ENCODE assay signal across 12 cellular contexts in genomic region chr20:64111841-64112641, GRCh38. TPM values are rescaled to one million over a fixed set of nuclear protein-coding genes. Genes with fewer than 3 reads are reported as not detected.
DNase-seq lines count a peak whose midpoint lies in the region; ATAC-seq, FAIRE-seq and TF ChIP-seq lines count a peak whose summit lies in the region.
"Had no signal": no experiment of that assay in that cellular context is flagged by ENCODE, and none has a peak within 500 bp of the region (broad histone marks: within the 10 kb centered on the region; RNA-seq: fewer than 3 reads in every experiment).

No MANE protein-coding gene starts in this region.

- TF ChIP-seq EP300 in HepG2 (IDR thresholded peaks at IDR 0.05; ENCODE audit: low read depth in 2 of 2, low read length in 2 of 2) = no peak
- no peak for TF ChIP-seq EP300 in HepG2 (CRISPR knock-in tag; IDR thresholded peaks at IDR 0.05; ENCODE audit: borderline replicate concordance)

- no TSS peak for BruUV-seq in HepG2 (replicated peaks; lab: Mats Ljungman, UMichigan)

- H3K4me3 ChIP-seq in heart right ventricle = no peak overlapping the region
- no peak overlapping the region for H3K4me3 ChIP-seq in WERI-Rb-1 (ENCODE audit: low read depth, low read length)
- no peak overlapping the region for H3K4me3 ChIP-seq in HepG2 (replicated peaks in 1 of 3; ENCODE audit: insufficient read depth in 1 of 3, low read depth in 2 of 3, low read length in 3 of 3)
- H3K4me3 ChIP-seq: colonic mucosa had no signal

- no peaks in the 10 kb centered on the region for H3K79me2 ChIP-seq in HepG2 (ENCODE audit: insufficient read depth, low read length)

- no peak overlapping the region for H3K4me2 ChIP-seq in HepG2 (ENCODE audit: low read depth, low read length)

- no peak overlapping the region for H3K9ac ChIP-seq in HepG2 (ENCODE audit: insufficient read depth, low read depth, low read length)

- H3K36me3 ChIP-seq in heart right ventricle (no peaks in the 10 kb centered on the region), WERI-Rb-1 (no peaks in the 10 kb centered on the region), HepG2 (replicated peaks in 1 of 2; ENCODE audit: control insufficient read depth in 1 of 2, insufficient read depth in 2 of 2, low read length in 2 of 2) (no peaks in the 10 kb centered on the region)
- H3K36me3 ChIP-seq: colonic mucosa had no signal

- no peak overlapping the region for H3K27ac ChIP-seq in heart right ventricle
- 0 out of 2 replicates have a peak overlapping the region, but pooled peaks have one; percentile 27 for H3K27ac ChIP-seq in WERI-Rb-1
- no peak overlapping the region for H3K27ac ChIP-seq in HepG2 (ENCODE audit: extremely low read length, insufficient read depth, low read length)
- H3K27ac ChIP-seq: colonic mucosa, VCaP had no signal

- H2AFZ ChIP-seq in HepG2 (ENCODE audit: low read length) = no peak overlapping the region

- peaks cover 5% of the 10 kb centered on the region; the same call in 1 of the 2 replicates for H4K20me1 ChIP-seq in HepG2 (ENCODE audit: insufficient read depth, low read length)

- H3K4me1 ChIP-seq in heart right ventricle = no peaks in the 10 kb centered on the region
- H3K4me1 ChIP-seq in HepG2 (ENCODE audit: insufficient read depth, low read length) = peaks cover 21% of the 10 kb centered on the region
- H3K4me1 ChIP-seq: colonic mucosa had no signal

- intact Hi-C loops in cardiac septum (cut with DNase I) (no loop called here), heart right ventricle (cut with DNase I) (no loop called here), HepG2 (cut with micrococcal nuclease; ENCODE audit: unreplicated experiment) (no loop called here)

- H3K27me3 ChIP-seq in heart right ventricle (peaks cover 0 to 9% (median 0%) of the 10 kb centered on the region in 7 donors), WERI-Rb-1 (ENCODE audit: insufficient read depth, low read depth, severe bottlenecking) (no peaks in the 10 kb centered on the region), HepG2 (ENCODE audit: control insufficient read depth in 1 of 2, insufficient read depth in 2 of 2, low read length in 2 of 2) (peaks cover 40 to 81% of the 10 kb centered on the region in 2 experiments)
- H3K27me3 ChIP-seq: colonic mucosa had no signal

- ATAC-seq in heart right ventricle (no peak), HepG2 (peak; percentile 17), GM18909 (IDR thresholded peaks at IDR 0.05; ENCODE audit: poor library complexity, unreplicated experiment) (no peak), GM21528 (IDR thresholded peaks at IDR 0.05; ENCODE audit: low FRiP score, unreplicated experiment) (no peak)

- WGBS in heart right ventricle, 2 donors = 77 to 83% methylated on average over 19 of the region's 19 CpGs
- WGBS in HepG2 (ENCODE audit: low lambda C conversion rate) = 22% methylated on average over 18 of the region's 19 CpGs

- TF ChIP-seq CTCF in heart right ventricle (IDR thresholded peaks at IDR 0.05) (no peak), WERI-Rb-1 (IDR thresholded peaks at IDR 0.05; ENCODE audit: low read depth, low read length) (no peak), HepG2 (CRISPR knock-in tag; IDR thresholded peaks at IDR 0.05) (no peak)

- FAIRE-seq in HepG2 (lab: Jason Lieb, UNC) = no peak

- CTCF ChIA-PET in HepG2 (lab: Yijun Ruan, JAX; ENCODE audit: low intra/inter-chr PET ratio, low total read pairs) = no interaction called here

- TF ChIP-seq RAD21 in HepG2 (CRISPR knock-in tag; IDR thresholded peaks at IDR 0.05) = no peak

- no peaks in the 10 kb centered on the region for H3K9me3 ChIP-seq in heart right ventricle
- no peaks in the 10 kb centered on the region for H3K9me3 ChIP-seq in WERI-Rb-1 (ENCODE audit: severe bottlenecking)
- no peaks in the 10 kb centered on the region for H3K9me3 ChIP-seq in HepG2 (ENCODE audit: low read length)
- H3K9me3 ChIP-seq: colonic mucosa had no signal

- in situ Hi-C loops in HepG2 (cut with HindIII; ENCODE audit: extremely low pct_ligation_motif_present, low pct_unique_long_range_greater_than_20kb) = no loop called here

- POLR2A ChIA-PET in HepG2 (lab: Yijun Ruan, JAX) = no interaction called here

- DNase-seq in cardiac septum (ENCODE audit: low spot score) (peak; percentile 71), heart right ventricle (no peak), WERI-Rb-1 (no peak), HepG2 (ENCODE audit: low spot score) (no peak), ureter (ENCODE audit: low spot score) (peak; percentile 22), cerebellar cortex (ENCODE audit: low spot score) (no peak)
- DNase-seq: colonic mucosa, NCI-H524 had no signal

- TF ChIP-seq POLR2A in HepG2 (IDR thresholded peaks at IDR 0.05; ENCODE audit: insufficient read depth in 1 of 2, low read depth in 2 of 2, low read length in 2 of 2) = no peak

RNA-seq across cellular contexts. Expression of gene NPBWR2, which starts 4.7 kb away (rescaled TPM):
- not detected for total RNA-seq in cardiac septum
- total RNA-seq in heart right ventricle = not detected
- polyA plus RNA-seq in heart right ventricle = not detected
- total RNA-seq in HepG2 (2016; rRNA removed; fragmentation: Illumina TruSeq; extraction: Trizol) = not detected in 2 replicates
- total RNA-seq in HepG2 (2016; cell fraction: cytosol; rRNA removed; fragmentation: Illumina TruSeq; extraction: Trizol; ENCODE audit: low read depth) = not detected in 2 replicates
- total RNA-seq in HepG2 (2016; cell fraction: insoluble cytoplasmic fraction; rRNA removed; fragmentation: Illumina TruSeq; extraction: Trizol) = not detected in 2 replicates
- total RNA-seq in HepG2 (2016; cell fraction: membrane; rRNA removed; fragmentation: Illumina TruSeq; extraction: Trizol) = not detected in 2 replicates
- not detected in 2 replicates for total RNA-seq in HepG2 (2016; cell fraction: nucleus; rRNA removed; fragmentation: Illumina TruSeq; extraction: Trizol)
- polyA plus RNA-seq in HepG2 (2011; rRNA removed) = not detected in 2 replicates
- not detected in 2 replicates for polyA plus RNA-seq in HepG2 (2011; cell fraction: cytosol; rRNA removed)
- polyA plus RNA-seq in HepG2 (2011; cell fraction: nucleus; rRNA removed) = not detected in 2 replicates
- polyA plus RNA-seq in HepG2 (2012) = not detected in 2 replicates
- not detected in 2 replicates for polyA plus RNA-seq in HepG2 (2016; cell fraction: cytosol; fragmentation: Illumina TruSeq; extraction: Trizol; ENCODE audit: low read depth)
- not detected in 2 replicates for polyA plus RNA-seq in HepG2 (2016; cell fraction: insoluble cytoplasmic fraction; fragmentation: Illumina TruSeq; extraction: Trizol; ENCODE audit: low read depth)
- not detected in 2 replicates for polyA plus RNA-seq in HepG2 (2016; cell fraction: membrane; fragmentation: Illumina TruSeq; extraction: Trizol; ENCODE audit: low read depth)
- polyA plus RNA-seq in HepG2 (2016; cell fraction: nucleus; fragmentation: Illumina TruSeq; extraction: Trizol; ENCODE audit: insufficient read depth, low read depth) = not detected in 2 replicates
- polyA minus RNA-seq in HepG2 (2011; rRNA and poly(A)+ RNA removed; ENCODE audit: low replicate concordance) = not detected in 2 replicates
- polyA minus RNA-seq in HepG2 (2011; cell fraction: cytosol; rRNA and poly(A)+ RNA removed) = not detected in 2 replicates
- not detected in 2 replicates for polyA minus RNA-seq in HepG2 (2011; cell fraction: nucleus; rRNA and poly(A)+ RNA removed)
- not detected for total RNA-seq in ureter
- total RNA-seq: colonic mucosa had no signal
- polyA plus RNA-seq: BJ had no signal

RNA-seq across cellular contexts. Expression of gene LKAAEAR1, which starts 27.8 kb away (rescaled TPM):
- total RNA-seq in cardiac septum (not detected), heart right ventricle (not detected), HepG2 (2016; rRNA removed; fragmentation: Illumina TruSeq; extraction: Trizol) (not detected in 2 replicates), ureter (not detected)
- polyA plus RNA-seq in heart right ventricle (under 1 TPM in 1 of 2 donors, not detected in 1; 0.12 TPM), HepG2 (2011; rRNA removed) (not detected in 2 replicates)
- 0.51 TPM in 1 of 2 replicates, not detected in the other for total RNA-seq in HepG2 (2016; cell fraction: cytosol; rRNA removed; fragmentation: Illumina TruSeq; extraction: Trizol; ENCODE audit: low read depth)
- total RNA-seq in HepG2 (2016; cell fraction: insoluble cytoplasmic fraction; rRNA removed; fragmentation: Illumina TruSeq; extraction: Trizol) = 0.15 TPM in 1 of 2 replicates, not detected in the other
- 0.22 TPM in 1 of 2 replicates, not detected in the other for total RNA-seq in HepG2 (2016; cell fraction: membrane; rRNA removed; fragmentation: Illumina TruSeq; extraction: Trizol)
- not detected in 2 replicates for total RNA-seq in HepG2 (2016; cell fraction: nucleus; rRNA removed; fragmentation: Illumina TruSeq; extraction: Trizol)
- not detected in 2 replicates for polyA plus RNA-seq in HepG2 (2011; cell fraction: cytosol; rRNA removed)
- polyA plus RNA-seq in HepG2 (2011; cell fraction: nucleus; rRNA removed) = not detected in 2 replicates
- polyA plus RNA-seq in HepG2 (2012) = not detected in 2 replicates
- polyA plus RNA-seq in HepG2 (2016; cell fraction: cytosol; fragmentation: Illumina TruSeq; extraction: Trizol; ENCODE audit: low read depth) = 0.41 and 0.44 TPM in 2 replicates
- not detected in 2 replicates for polyA plus RNA-seq in HepG2 (2016; cell fraction: insoluble cytoplasmic fraction; fragmentation: Illumina TruSeq; extraction: Trizol; ENCODE audit: low read depth)
- polyA plus RNA-seq in HepG2 (2016; cell fraction: membrane; fragmentation: Illumina TruSeq; extraction: Trizol; ENCODE audit: low read depth) = not detected in 2 replicates
- not detected in 2 replicates for polyA plus RNA-seq in HepG2 (2016; cell fraction: nucleus; fragmentation: Illumina TruSeq; extraction: Trizol; ENCODE audit: insufficient read depth, low read depth)
- not detected in 2 replicates for polyA minus RNA-seq in HepG2 (2011; rRNA and poly(A)+ RNA removed; ENCODE audit: low replicate concordance)
- not detected in 2 replicates for polyA minus RNA-seq in HepG2 (2011; cell fraction: cytosol; rRNA and poly(A)+ RNA removed)
- polyA minus RNA-seq in HepG2 (2011; cell fraction: nucleus; rRNA and poly(A)+ RNA removed) = not detected in 2 replicates
- total RNA-seq: colonic mucosa had no signal
- polyA plus RNA-seq: BJ had no signal

RNA-seq across cellular contexts. Expression of gene OPRL1, which starts 32.2 kb away (rescaled TPM):
- total RNA-seq in cardiac septum (0.48 TPM), heart right ventricle (1 to 10 TPM in 1 of 10 donors, under 1 TPM in 9; 0.27 to 1.3 (median 0.42) TPM), HepG2 (2016; rRNA removed; fragmentation: Illumina TruSeq; extraction: Trizol) (0.27 and 0.35 TPM in 2 replicates), ureter (0.42 TPM)
- polyA plus RNA-seq in heart right ventricle (under 1 TPM; 0.19 to 0.29 TPM), HepG2 (2011; rRNA removed) (0.71 and 0.77 TPM in 2 replicates)
- total RNA-seq in HepG2 (2016; cell fraction: cytosol; rRNA removed; fragmentation: Illumina TruSeq; extraction: Trizol; ENCODE audit: low read depth) = not detected in 2 replicates
- total RNA-seq in HepG2 (2016; cell fraction: insoluble cytoplasmic fraction; rRNA removed; fragmentation: Illumina TruSeq; extraction: Trizol) = 0.16 and 0.56 TPM in 2 replicates
- 0.12 and 0.14 TPM in 2 replicates for total RNA-seq in HepG2 (2016; cell fraction: membrane; rRNA removed; fragmentation: Illumina TruSeq; extraction: Trizol)
- total RNA-seq in HepG2 (2016; cell fraction: nucleus; rRNA removed; fragmentation: Illumina TruSeq; extraction: Trizol) = 0.25 and 0.28 TPM in 2 replicates
- 0.37 and 0.86 TPM in 2 replicates for polyA plus RNA-seq in HepG2 (2011; cell fraction: cytosol; rRNA removed)
- 0.99 and 1.1 TPM in 2 replicates for polyA plus RNA-seq in HepG2 (2011; cell fraction: nucleus; rRNA removed)
- 0.28 and 0.56 TPM in 2 replicates for polyA plus RNA-seq in HepG2 (2012)
- not detected in 2 replicates for polyA plus RNA-seq in HepG2 (2016; cell fraction: cytosol; fragmentation: Illumina TruSeq; extraction: Trizol; ENCODE audit: low read depth)
- polyA plus RNA-seq in HepG2 (2016; cell fraction: insoluble cytoplasmic fraction; fragmentation: Illumina TruSeq; extraction: Trizol; ENCODE audit: low read depth) = 0.32 and 0.40 TPM in 2 replicates
- polyA plus RNA-seq in HepG2 (2016; cell fraction: membrane; fragmentation: Illumina TruSeq; extraction: Trizol; ENCODE audit: low read depth) = 0.08 TPM in 1 of 2 replicates, not detected in the other
- polyA plus RNA-seq in HepG2 (2016; cell fraction: nucleus; fragmentation: Illumina TruSeq; extraction: Trizol; ENCODE audit: insufficient read depth, low read depth) = 0.33 and 0.61 TPM in 2 replicates
- 0.14 and 3.0 TPM in 2 replicates for polyA minus RNA-seq in HepG2 (2011; rRNA and poly(A)+ RNA removed; ENCODE audit: low replicate concordance)
- polyA minus RNA-seq in HepG2 (2011; cell fraction: cytosol; rRNA and poly(A)+ RNA removed) = 0.59 and 0.62 TPM in 2 replicates
- polyA minus RNA-seq in HepG2 (2011; cell fraction: nucleus; rRNA and poly(A)+ RNA removed) = 0.13 and 0.25 TPM in 2 replicates

RNA-seq across cellular contexts. Expression of gene RGS19, which starts 32.7 kb away (rescaled TPM):
- total RNA-seq in cardiac septum = 3.1 TPM
- total RNA-seq in heart right ventricle = 10 to 100 TPM in 1 of 10 donors, 1 to 10 TPM in 9; 1.8 to 13.1 (median 3.3) TPM
- 1 to 10 TPM; 4.5 to 6.4 TPM for polyA plus RNA-seq in heart right ventricle
- 10.2 and 10.7 TPM in 2 replicates for total RNA-seq in HepG2 (2016; rRNA removed; fragmentation: Illumina TruSeq; extraction: Trizol)
- 8.3 and 13.6 TPM in 2 replicates for total RNA-seq in HepG2 (2016; cell fraction: cytosol; rRNA removed; fragmentation: Illumina TruSeq; extraction: Trizol; ENCODE audit: low read depth)
- total RNA-seq in HepG2 (2016; cell fraction: insoluble cytoplasmic fraction; rRNA removed; fragmentation: Illumina TruSeq; extraction: Trizol) = 9.9 and 10.3 TPM in 2 replicates
- 24.1 and 24.7 TPM in 2 replicates for total RNA-seq in HepG2 (2016; cell fraction: membrane; rRNA removed; fragmentation: Illumina TruSeq; extraction: Trizol)
- total RNA-seq in HepG2 (2016; cell fraction: nucleus; rRNA removed; fragmentation: Illumina TruSeq; extraction: Trizol) = 7.0 and 7.6 TPM in 2 replicates
- polyA plus RNA-seq in HepG2 (2011; rRNA removed) = 11.9 and 14.7 TPM in 2 replicates
- polyA plus RNA-seq in HepG2 (2011; cell fraction: cytosol; rRNA removed) = 11.7 and 19.3 TPM in 2 replicates
- polyA plus RNA-seq in HepG2 (2011; cell fraction: nucleus; rRNA removed) = 12.6 and 13.6 TPM in 2 replicates
- polyA plus RNA-seq in HepG2 (2012) = 4.4 and 6.8 TPM in 2 replicates
- polyA plus RNA-seq in HepG2 (2016; cell fraction: cytosol; fragmentation: Illumina TruSeq; extraction: Trizol; ENCODE audit: low read depth) = 18.0 and 22.1 TPM in 2 replicates
- 14.2 and 16.6 TPM in 2 replicates for polyA plus RNA-seq in HepG2 (2016; cell fraction: insoluble cytoplasmic fraction; fragmentation: Illumina TruSeq; extraction: Trizol; ENCODE audit: low read depth)
- 25.0 and 29.7 TPM in 2 replicates for polyA plus RNA-seq in HepG2 (2016; cell fraction: membrane; fragmentation: Illumina TruSeq; extraction: Trizol; ENCODE audit: low read depth)
- 9.7 and 10.6 TPM in 2 replicates for polyA plus RNA-seq in HepG2 (2016; cell fraction: nucleus; fragmentation: Illumina TruSeq; extraction: Trizol; ENCODE audit: insufficient read depth, low read depth)
- 15.8 and 18.5 TPM in 2 replicates for polyA minus RNA-seq in HepG2 (2011; rRNA and poly(A)+ RNA removed; ENCODE audit: low replicate concordance)
- polyA minus RNA-seq in HepG2 (2011; cell fraction: cytosol; rRNA and poly(A)+ RNA removed) = 8.1 and 9.1 TPM in 2 replicates
- polyA minus RNA-seq in HepG2 (2011; cell fraction: nucleus; rRNA and poly(A)+ RNA removed) = 4.5 and 5.5 TPM in 2 replicates
- 10.3 TPM for total RNA-seq in ureter

RNA-seq across cellular contexts. Expression of gene TCEA2, which starts 49.0 kb away (rescaled TPM):
- 66.0 TPM for total RNA-seq in cardiac septum
- 10 to 100 TPM; 40.8 to 51.0 (median 44.9) TPM for total RNA-seq in heart right ventricle
- 10 to 100 TPM; 35.0 to 54.9 TPM for polyA plus RNA-seq in heart right ventricle
- 25.9 and 33.7 TPM in 2 replicates for total RNA-seq in HepG2 (2016; rRNA removed; fragmentation: Illumina TruSeq; extraction: Trizol)
- total RNA-seq in HepG2 (2016; cell fraction: cytosol; rRNA removed; fragmentation: Illumina TruSeq; extraction: Trizol; ENCODE audit: low read depth) = 58.0 and 75.2 TPM in 2 replicates
- 25.2 and 31.6 TPM in 2 replicates for total RNA-seq in HepG2 (2016; cell fraction: insoluble cytoplasmic fraction; rRNA removed; fragmentation: Illumina TruSeq; extraction: Trizol)
- total RNA-seq in HepG2 (2016; cell fraction: membrane; rRNA removed; fragmentation: Illumina TruSeq; extraction: Trizol) = 54.3 and 70.5 TPM in 2 replicates
- total RNA-seq in HepG2 (2016; cell fraction: nucleus; rRNA removed; fragmentation: Illumina TruSeq; extraction: Trizol) = 19.6 and 25.2 TPM in 2 replicates
- 28.1 and 36.8 TPM in 2 replicates for polyA plus RNA-seq in HepG2 (2011; rRNA removed)
- 22.9 and 25.9 TPM in 2 replicates for polyA plus RNA-seq in HepG2 (2011; cell fraction: cytosol; rRNA removed)
- 101 and 106 TPM in 2 replicates for polyA plus RNA-seq in HepG2 (2011; cell fraction: nucleus; rRNA removed)
- polyA plus RNA-seq in HepG2 (2012) = 70.9 and 75.4 TPM in 2 replicates
- polyA plus RNA-seq in HepG2 (2016; cell fraction: cytosol; fragmentation: Illumina TruSeq; extraction: Trizol; ENCODE audit: low read depth) = 308 and 317 TPM in 2 replicates
- polyA plus RNA-seq in HepG2 (2016; cell fraction: insoluble cytoplasmic fraction; fragmentation: Illumina TruSeq; extraction: Trizol; ENCODE audit: low read depth) = 54.5 and 74.5 TPM in 2 replicates
- polyA plus RNA-seq in HepG2 (2016; cell fraction: membrane; fragmentation: Illumina TruSeq; extraction: Trizol; ENCODE audit: low read depth) = 232 and 236 TPM in 2 replicates
- 80.5 and 83.8 TPM in 2 replicates for polyA plus RNA-seq in HepG2 (2016; cell fraction: nucleus; fragmentation: Illumina TruSeq; extraction: Trizol; ENCODE audit: insufficient read depth, low read depth)
- polyA minus RNA-seq in HepG2 (2011; rRNA and poly(A)+ RNA removed; ENCODE audit: low replicate concordance) = 42.1 and 65.5 TPM in 2 replicates
- 21.6 and 27.5 TPM in 2 replicates for polyA minus RNA-seq in HepG2 (2011; cell fraction: cytosol; rRNA and poly(A)+ RNA removed)
- 32.7 and 36.6 TPM in 2 replicates for polyA minus RNA-seq in HepG2 (2011; cell fraction: nucleus; rRNA and poly(A)+ RNA removed)
- 43.6 TPM for total RNA-seq in ureter

Comparison
In these comparisons a context has a peak if more than half of its experiments do, and no peak if none do; other contexts are left out.
1. DNase-seq: peak in cardiac septum (single experiment) and ureter (single experiment); none in heart right ventricle (0 of 2), WERI-Rb-1 (single experiment), HepG2 (single experiment) and cerebellar cortex (single experiment).